In the genomic region with DNA sequence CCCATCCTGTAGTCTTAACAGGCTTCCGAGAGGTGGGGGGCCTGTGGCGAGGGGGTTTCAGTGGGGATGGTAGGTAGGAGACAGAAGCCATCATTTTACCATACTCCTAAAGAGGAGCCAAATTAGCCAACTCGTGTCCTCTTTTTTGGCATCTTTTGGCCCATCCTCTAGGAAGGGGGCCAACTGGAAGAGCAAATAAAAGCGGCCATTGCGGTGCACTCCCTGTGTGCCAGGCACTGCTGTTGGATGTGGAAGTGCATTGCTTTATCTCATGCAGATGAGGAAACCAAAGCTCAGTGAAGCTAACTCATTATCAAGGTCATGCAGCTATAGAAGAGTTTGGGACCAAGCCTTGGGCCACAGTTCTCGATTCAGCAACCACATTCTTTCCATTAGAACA, we compare ENCODE assay signal across 30 cellular contexts. TPM values are rescaled to one million over a fixed set of nuclear protein-coding genes. Genes with fewer than 3 reads are reported as not detected.
"Had no signal": no experiment of that assay in that cellular context is flagged by ENCODE, and none has a peak within 500 bp of the region (broad histone marks: within the 10 kb centered on the region; RNA-seq: fewer than 3 reads in every experiment).

No MANE protein-coding gene starts in this region.

- H3K36me3 Mint-ChIP-seq: activated naive CD8-positive, alpha-beta T cell had no signal

- ATAC-seq: heart left ventricle, left colon, lower lobe of right lung, sciatic nerve, upper lobe of right lung had no signal

- H3K27ac Mint-ChIP-seq: activated naive CD8-positive, alpha-beta T cell; immature natural killer cell; nephron; progenitor cell of endocrine pancreas; T-helper 2 cell treated with Interferon-gamma antibody and Interleukin-4, amounts not matched to agents 5 μg/mL and 100 μg/mL, for 36 hours had no signal

- H3K9me3 Mint-ChIP-seq: immature natural killer cell; nephron; T-helper 2 cell treated with Interferon-gamma antibody and Interleukin-4, amounts not matched to agents 5 μg/mL and 100 μg/mL, for 36 hours had no signal

- H3K27me3 ChIP-seq: colonic mucosa, heart left ventricle, suprapubic skin, tibial artery, upper lobe of right lung had no signal

- H3K9me3 ChIP-seq: colonic mucosa, heart left ventricle, lower lobe of right lung, suprapubic skin, tibial artery, upper lobe of right lung had no signal

- DNase-seq: activated CD4-positive, alpha-beta T cell treated with anti-CD3 and anti-CD28 coated beads for 4 hours; activated CD4-positive, alpha-beta T cell treated with anti-CD3 and anti-CD28 coated beads, Interleukin-2, amount 50 U/mL, for 4 hours; activated CD8-positive, alpha-beta memory T cell treated with anti-CD3 and anti-CD28 coated beads for 24 hours; activated effector memory CD4-positive, alpha-beta T cell treated with Interleukin-2 at 50 U/mL for 16 hours; activated naive CD4-positive, alpha-beta T cell treated with Interleukin-2 at 50 U/mL for 16 hours; anterior cingulate cortex; colonic mucosa; effector CD8-positive, alpha-beta T cell; erythroblast; heart left ventricle; hypothalamus; immature natural killer cell; kidney; left colon; lower lobe of right lung; mesendoderm; stimulated activated CD4-positive, alpha-beta T cell treated with anti-CD3 and anti-CD28 coated beads, Interleukin-4, amount 100 ng/mL, for 4 hours; stimulated activated CD8-positive, alpha-beta memory T cell treated with anti-CD3 and anti-CD28 coated beads, Interleukin-4, amount 100 ng/mL, for 48 hours; stimulated activated naive CD4-positive, alpha-beta T cell; T-helper 1 cell; tibial artery; upper lobe of right lung had no signal

- H3K36me3 ChIP-seq: colonic mucosa had no signal

- H3K4me3 Mint-ChIP-seq: activated naive CD8-positive, alpha-beta T cell; immature natural killer cell; nephron; T-helper 2 cell treated with Interferon-gamma antibody and Interleukin-4, amounts not matched to agents 5 μg/mL and 100 μg/mL, for 36 hours had no signal

- H3K4me3 ChIP-seq: colonic mucosa, heart left ventricle, lower lobe of right lung, skin epidermis, suprapubic skin, tibial artery, upper lobe of right lung had no signal

- H3K27me3 Mint-ChIP-seq: activated naive CD8-positive, alpha-beta T cell; progenitor cell of endocrine pancreas had no signal

- H3K27ac ChIP-seq: colonic mucosa, lower lobe of right lung, suprapubic skin, tibial artery, upper lobe of right lung had no signal

RNA-seq across cellular contexts. Expression of a gene that starts 42.1 kb away (rescaled TPM):
- total RNA-seq: lower lobe of right lung, osteocyte, upper lobe of right lung had no signal
